In genomic region chr7:134941185-134941900, GRCh38 we compare ENCODE assay signal across 10 cellular contexts. TPM values are rescaled to one million over a fixed set of nuclear protein-coding genes. Genes with fewer than 3 reads are reported as not detected.
DNase-seq lines count a peak whose midpoint lies in the region; ATAC-seq and TF ChIP-seq lines count a peak whose summit lies in the region.
"Had no signal": no experiment of that assay in that cellular context is flagged by ENCODE, and none has a peak within 500 bp of the region (broad histone marks: within the 10 kb centered on the region; RNA-seq: fewer than 3 reads in every experiment).

No MANE protein-coding gene starts in this region.

- H3K4me1 ChIP-seq in foreskin keratinocyte (peaks cover 10% of the 10 kb centered on the region), OCI-LY7 (ENCODE audit: insufficient read depth, low read length, poor library complexity, severe bottlenecking) (no peaks in the 10 kb centered on the region)

- intact Hi-C loops in OCI-LY7 (cut with micrococcal nuclease; ENCODE audit: unreplicated experiment): loop anchor here (5.0 to 10.0 kb wide), 2 partner anchors 79 to 507 kb away; no protein-coding TSS in a partner anchor

- H3K36me3 ChIP-seq in OCI-LY7 (ENCODE audit: insufficient read depth, low read length): no peaks in the 10 kb centered on the region

- no peaks in the 10 kb centered on the region for H4K20me1 ChIP-seq in OCI-LY7 (ENCODE audit: insufficient read depth, low read length)

- H2AFZ ChIP-seq in OCI-LY7 (ENCODE audit: low read length): no peak overlapping the region

- no peaks in the 10 kb centered on the region for H3K79me2 ChIP-seq in OCI-LY7 (ENCODE audit: insufficient read depth, low read depth, low read length)

- no TSS peak for BruUV-seq in OCI-LY7 (replicated peaks; lab: Mats Ljungman, UMichigan)

- H3K27me3 ChIP-seq in foreskin keratinocyte: no peaks in the 10 kb centered on the region

- CTCF ChIA-PET in OCI-LY7 (lab: Charles Lee; ENCODE audit: unreplicated experiment): no interaction called here

- DNase-seq in GM04503 (ENCODE audit: low read depth) (peak; percentile 63), foreskin keratinocyte (peak; percentile 61 to 85), pulmonary artery endothelial cell (ENCODE audit: low read depth, low spot score) (peak; percentile 84), OCI-LY7 (ENCODE audit: low spot score) (no peak), NCI-H1417 treated with DMSO at 0.1 percent for 48 hours (lab: John Stamatoyannopoulos, UW) (no peak)
- no peak for DNase-seq in stimulated activated CD4-positive, alpha-beta T cell treated with anti-CD3 and anti-CD28 coated beads, Interleukin-4, amount 100 ng/mL, for 4 hours
- DNase-seq: immature natural killer cell, NCI-H524 had no signal

- H3K4me2 ChIP-seq in OCI-LY7 (ENCODE audit: low read length): no peak overlapping the region

- TF ChIP-seq CTCF in foreskin keratinocyte (conservative IDR thresholded peaks at IDR 0.05) (no peak), OCI-LY7 (conservative IDR thresholded peaks at IDR 0.05; ENCODE audit: low read length) (no peak)

- no peaks in the 10 kb centered on the region for H3K9me3 ChIP-seq in OCI-LY7 (ENCODE audit: low read length)

- POLR2A ChIA-PET in OCI-LY7 (lab: Charles Lee): interaction anchor here (1.2 to 1.4 kb wide), 2 partner anchors 11 to 174 kb away, joined by 3 read pairs; no protein-coding TSS in a partner anchor

- no peak overlapping the region for H3K4me3 ChIP-seq in OCI-LY7 (ENCODE audit: low read depth, low read length, poor library complexity, severe bottlenecking)

- no peaks in the 10 kb centered on the region for H3K9me2 ChIP-seq in OCI-LY7 (ENCODE audit: insufficient read depth, low read length)

- H3K27ac ChIP-seq in foreskin keratinocyte (peak overlapping the region; percentile 36), OCI-LY7 (ENCODE audit: low read depth, low read length, poor library complexity, severe bottlenecking) (no peak overlapping the region)

- ATAC-seq in SK-N-SH treated with all-trans-retinoic acid at 6 μM for 48 hours (peak; percentile 63), foreskin keratinocyte (peak; percentile 89), GM21447 (IDR thresholded peaks at IDR 0.05; ENCODE audit: unreplicated experiment) (no peak)

TF ChIP-seq in SK-N-SH treated with all-trans-retinoic acid at 6 μM for 48 hours, 23 proteins besides CTCF, POLR2A, EP300 and RAD21:
- peak; percentile 54 for TF ChIP-seq ISL1 (CRISPR knock-in tag; IDR thresholded peaks at IDR 0.05)
- no peak for TF ChIP-seq TCF4 (CRISPR knock-in tag; IDR thresholded peaks at IDR 0.05; ENCODE audit: borderline replicate concordance)
- TF ChIP-seq BACH2 (CRISPR knock-in tag; IDR thresholded peaks at IDR 0.05; ENCODE audit: borderline replicate concordance): no peak
- no peak for TF ChIP-seq OSR1 (CRISPR knock-in tag; IDR thresholded peaks at IDR 0.05)
- TF ChIP-seq, protein P1, sequence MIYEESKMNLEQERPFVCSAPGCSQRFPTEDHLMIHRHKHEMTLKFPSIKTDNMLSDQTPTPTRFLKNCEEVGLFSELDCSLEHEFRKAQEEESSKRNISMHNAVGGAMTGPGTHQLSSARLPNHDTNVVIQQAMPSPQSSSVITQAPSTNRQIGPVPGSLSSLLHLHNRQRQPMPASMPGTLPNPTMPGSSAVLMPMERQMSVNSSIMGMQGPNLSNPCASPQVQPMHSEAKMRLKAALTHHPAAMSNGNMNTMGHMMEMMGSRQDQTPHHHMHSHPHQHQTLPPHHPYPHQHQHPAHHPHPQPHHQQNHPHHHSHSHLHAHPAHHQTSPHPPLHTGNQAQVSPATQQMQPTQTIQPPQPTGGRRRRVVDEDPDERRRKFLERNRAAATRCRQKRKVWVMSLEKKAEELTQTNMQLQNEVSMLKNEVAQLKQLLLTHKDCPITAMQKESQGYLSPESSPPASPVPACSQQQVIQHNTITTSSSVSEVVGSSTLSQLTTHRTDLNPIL (CRISPR knock-in tag; IDR thresholded peaks at IDR 0.05; ENCODE audit: low read depth): peak; percentile 56; the same call in 1 of the 2 replicates
- peak; percentile 59; the same call in 1 of the 2 replicates for TF ChIP-seq SNAI2 (CRISPR knock-in tag; IDR thresholded peaks at IDR 0.05)

RNA-seq across cellular contexts. Expression of gene AGBL3, which starts 45.0 kb away (rescaled TPM):
- total RNA-seq in foreskin keratinocyte: 0.63 and 1.3 TPM in 2 replicates
- 0.69 and 0.86 TPM in 2 replicates for polyA plus RNA-seq in foreskin keratinocyte
- 1.4 and 1.5 TPM in 2 replicates for total RNA-seq in pulmonary artery endothelial cell
- total RNA-seq in OCI-LY7 (2014; rRNA removed; shearing (Covaris generic)): 3.5 and 5.3 TPM in 2 replicates
- 4.9 and 7.1 TPM in 2 replicates for total RNA-seq in OCI-LY7 (2022)

Comparison
In these comparisons a context has a peak if more than half of its experiments do, and no peak if none do; other contexts are left out.
1. DNase-seq: peak in GM04503 (single experiment), foreskin keratinocyte (2 of 2) and pulmonary artery endothelial cell (single experiment); none in stimulated activated CD4-positive, alpha-beta T cell treated with anti-CD3 and anti-CD28 coated beads, Interleukin-4, amount 100 ng/mL, for 4 hours (0 of 2), OCI-LY7 (single experiment) and NCI-H1417 treated with DMSO at 0.1 percent for 48 hours (single experiment).